Comparison of ENCODE assay signal across 1 cellular context in genomic region chr6:109095036-109095820, GRCh38.
TF ChIP-seq lines count a peak whose summit lies in the region.

CEP57L1 (plus strand) TSS chr6:109095507; CDS start chr6:109145222, 49,715 bp downstream.

TF ChIP-seq in liver, 16 proteins besides CTCF, POLR2A, EP300 and RAD21 (continued from another document):
- TF ChIP-seq REST (IDR thresholded peaks at IDR 0.05) (peak; percentile 55), ZBTB33 (IDR thresholded peaks at IDR 0.05) (peak; percentile 81)
